In genomic region chr12:99915251-99916082, GRCh38 we compare ENCODE assay signal across 21 cellular contexts.
DNase-seq lines count a peak whose midpoint lies in the region; ATAC-seq, FAIRE-seq and TF ChIP-seq lines count a peak whose summit lies in the region.
"Had no signal": no experiment of that assay in that cellular context is flagged by ENCODE, and none has a peak within 500 bp of the region (broad histone marks: within the 10 kb centered on the region; RNA-seq: fewer than 3 reads in every experiment).

No MANE protein-coding gene starts in this region.

- no peak overlapping the region for H3K27ac ChIP-seq in ascending aorta

- H3K4me3 ChIP-seq in bronchial epithelial cell (ENCODE audit: low read depth, low read length), result no peak overlapping the region
- no peak overlapping the region for H3K4me3 ChIP-seq in ascending aorta

- no peaks in the 10 kb centered on the region for H3K36me3 ChIP-seq in bronchial epithelial cell (ENCODE audit: control insufficient read depth, insufficient read depth, low read length)
- H3K36me3 ChIP-seq in ascending aorta, result no peaks in the 10 kb centered on the region

- ATAC-seq in GM18861 (IDR thresholded peaks at IDR 0.05; ENCODE audit: unreplicated experiment), result no peak
- ATAC-seq: activated T-cell treated with anti-CD3 and anti-CD28 coated beads, Interleukin-2, amount 50 U/mL, for 72 hours; naive thymus-derived CD8-positive, alpha-beta T cell had no signal

- TF ChIP-seq CTCF in bronchial epithelial cell (IDR thresholded peaks at IDR 0.05; ENCODE audit: insufficient read depth, low read length, severe bottlenecking) (no peak), ascending aorta (IDR thresholded peaks at IDR 0.05) (no peak)

- DNase-seq in Daoy (ENCODE audit: low read depth) (peak; percentile 81), HuH-7.5 (ENCODE audit: low spot score) (peak; percentile 27), bronchial epithelial cell (ENCODE audit: low read depth) (peak; percentile 39), renal cortical epithelial cell (ENCODE audit: low read depth) (peak; percentile 49), ascending aorta (ENCODE audit: low spot score in 2 of 2) (no peak), C1 segment of cervical spinal cord (lab: John Stamatoyannopoulos, UW) (no peak), NK-92 (lab: John Stamatoyannopoulos, UW; ENCODE audit: unreplicated experiment) (no peak)
- DNase-seq: activated CD4-positive, alpha-beta T cell treated with anti-CD3 and anti-CD28 coated beads, Interleukin-2, amount 50 U/mL, for 48 hours; activated T-cell treated with anti-CD3 and anti-CD28 coated beads, Interleukin-2, amount 50 U/mL, for 72 hours; CD4-positive, alpha-beta memory T cell; glutamatergic neuron; H7; immature natural killer cell; mammary epithelial cell; naive thymus-derived CD8-positive, alpha-beta T cell; NCI-H2081; NCI-H524 treated with DMSO at 0.1 percent for 48 hours; posterior cingulate gyrus; small intestine had no signal

- intact Hi-C loops in ascending aorta (cut with DNase I), result no loop called here

- H3K9me3 ChIP-seq in ascending aorta, result no peaks in the 10 kb centered on the region

- no peaks in the 10 kb centered on the region for H3K27me3 ChIP-seq in bronchial epithelial cell (ENCODE audit: control insufficient read depth, insufficient read depth, low read length)
- no peaks in the 10 kb centered on the region for H3K27me3 ChIP-seq in ascending aorta

- H3K4me1 ChIP-seq in ascending aorta, result peaks cover 0 to 11% of the 10 kb centered on the region in 2 donors

- no peak for FAIRE-seq in bronchial epithelial cell (lab: Jason Lieb, UNC)
- FAIRE-seq: endothelial cell of umbilical vein, small intestine had no signal

Comparison
In these comparisons a context has a peak if more than half of its experiments do, and no peak if none do; other contexts are left out.
1. DNase-seq: peak in Daoy (single experiment), HuH-7.5 (single experiment), bronchial epithelial cell (single experiment) and renal cortical epithelial cell (single experiment); none in ascending aorta (0 of 2), C1 segment of cervical spinal cord (0 of 14) and NK-92 (single experiment).